17 cellular contexts compared by ENCODE assay signal in genomic region chr4:105657117-105657765, GRCh38.
"Had no signal": no experiment of that assay in that cellular context is flagged by ENCODE, and none has a peak within 500 bp of the region (broad histone marks: within the 10 kb centered on the region; RNA-seq: fewer than 3 reads in every experiment).

No MANE protein-coding gene starts in this region.

- H3K4me1 ChIP-seq: gastroesophageal sphincter, psoas muscle, transverse colon had no signal

- H3K9me3 Mint-ChIP-seq: dendritic cell treated with granulocyte-macrophage colony-stimulating factor and Interleukin-4, amounts not matched to agents 40 ng/mL and 50 ng/mL, for 4 days; naive thymus-derived CD8-positive, alpha-beta T cell; stimulated activated naive B cell treated with anti-CD40 and anti-IgM and Interleukin-4, amounts not matched to agents 10 μg/mL and 1 μg/mL and 100 μg/mL, for 72 hours had no signal

- H3K4me1 Mint-ChIP-seq: naive thymus-derived CD8-positive, alpha-beta T cell; stimulated activated naive B cell treated with anti-CD40 and anti-IgM and Interleukin-4, amounts not matched to agents 10 μg/mL and 1 μg/mL and 100 μg/mL, for 72 hours had no signal

- H3K4me3 Mint-ChIP-seq: dendritic cell treated with granulocyte-macrophage colony-stimulating factor and Interleukin-4, amounts not matched to agents 40 ng/mL and 50 ng/mL, for 4 days; naive thymus-derived CD8-positive, alpha-beta T cell; stimulated activated naive B cell treated with anti-CD40 and anti-IgM and Interleukin-4, amounts not matched to agents 10 μg/mL and 1 μg/mL and 100 μg/mL, for 72 hours had no signal

- H3K36me3 Mint-ChIP-seq: naive thymus-derived CD8-positive, alpha-beta T cell; stimulated activated naive B cell treated with anti-CD40 and anti-IgM and Interleukin-4, amounts not matched to agents 10 μg/mL and 1 μg/mL and 100 μg/mL, for 72 hours had no signal

- ATAC-seq: gastroesophageal sphincter; left lobe of liver; mucosa of descending colon; naive thymus-derived CD8-positive, alpha-beta T cell; psoas muscle; sciatic nerve; stimulated activated naive B cell treated with anti-CD40 and anti-IgM and Interleukin-4, amounts not matched to agents 10 μg/mL and 1 μg/mL and 100 μg/mL, for 72 hours had no signal

- H3K27ac Mint-ChIP-seq: dendritic cell treated with granulocyte-macrophage colony-stimulating factor and Interleukin-4, amounts not matched to agents 40 ng/mL and 50 ng/mL, for 4 days; naive thymus-derived CD8-positive, alpha-beta T cell; stimulated activated naive B cell treated with anti-CD40 and anti-IgM and Interleukin-4, amounts not matched to agents 10 μg/mL and 1 μg/mL and 100 μg/mL, for 72 hours had no signal

- H3K27me3 Mint-ChIP-seq: dendritic cell treated with granulocyte-macrophage colony-stimulating factor and Interleukin-4, amounts not matched to agents 40 ng/mL and 50 ng/mL, for 4 days had no signal

- H3K27ac ChIP-seq: gastroesophageal sphincter, neutrophil, psoas muscle, stomach, thoracic aorta, transverse colon had no signal

- DNase-seq: glutamatergic neuron; islet precursor cell; mucosa of descending colon; naive thymus-derived CD8-positive, alpha-beta T cell; psoas muscle; stimulated activated CD4-positive, alpha-beta T cell treated with anti-CD3 and anti-CD28 coated beads, Interleukin-2, amount 100 ng/mL, for 24 hours; stimulated activated CD4-positive, alpha-beta T cell treated with anti-CD3 and anti-CD28 coated beads, Interleukin-4, amount 100 ng/mL, for 4 hours; stimulated activated naive B cell treated with anti-CD40 and anti-IgM and Interleukin-4, amounts not matched to agents 10 μg/mL and 1 μg/mL and 100 μg/mL, for 72 hours; stomach; substantia nigra; transverse colon had no signal

- H3K27me3 ChIP-seq: gastroesophageal sphincter, neutrophil, stomach, transverse colon had no signal

- H3K4me3 ChIP-seq: gastroesophageal sphincter, mucosa of descending colon, psoas muscle, stomach, thoracic aorta, transverse colon had no signal

- H3K9me3 ChIP-seq: gastroesophageal sphincter, mucosa of descending colon, neutrophil, psoas muscle, stomach, thoracic aorta, transverse colon had no signal

- H3K36me3 ChIP-seq: gastroesophageal sphincter, neutrophil, stomach, thoracic aorta, transverse colon had no signal
